Comparison of ENCODE assay signal across 10 cellular contexts in genomic region chr1:56709269-56709880, GRCh38.
DNase-seq lines count a peak whose midpoint lies in the region; ATAC-seq and TF ChIP-seq lines count a peak whose summit lies in the region.
"Had no signal": no experiment of that assay in that cellular context is flagged by ENCODE, and none has a peak within 500 bp of the region (broad histone marks: within the 10 kb centered on the region; RNA-seq: fewer than 3 reads in every experiment).

No MANE protein-coding gene starts in this region.

- no peaks in the 10 kb centered on the region for H3K4me1 Mint-ChIP-seq in CD4-positive, CD25-positive, alpha-beta regulatory T cell
- H3K4me1 Mint-ChIP-seq in nephron progenitor cell: no peaks in the 10 kb centered on the region
- no peaks in the 10 kb centered on the region for H3K4me1 Mint-ChIP-seq in activated CD4-positive, alpha-beta memory T cell treated with anti-CD3 and anti-CD28 coated beads for 36 hours (ENCODE audit: low read depth)
- H3K4me1 Mint-ChIP-seq: IgD-negative memory B cell; naive thymus-derived CD8-positive, alpha-beta T cell had no signal

- POLR2A ChIA-PET in activated CD4-positive, alpha-beta memory T cell treated with anti-CD3 and anti-CD28 coated beads for 36 hours (lab: Charles Lee): no interaction called here

- peaks cover 11% of the 10 kb centered on the region for H3K27me3 Mint-ChIP-seq in CD4-positive, CD25-positive, alpha-beta regulatory T cell
- no peaks in the 10 kb centered on the region for H3K27me3 Mint-ChIP-seq in nephron progenitor cell (ENCODE audit: low read depth, poor library complexity)
- H3K27me3 Mint-ChIP-seq in activated CD4-positive, alpha-beta memory T cell treated with anti-CD3 and anti-CD28 coated beads for 36 hours: peaks cover 13% of the 10 kb centered on the region

- peaks cover 0 to 2% (median 0%) of the 10 kb centered on the region in 7 donors for H3K9me3 Mint-ChIP-seq in CD4-positive, CD25-positive, alpha-beta regulatory T cell
- H3K9me3 Mint-ChIP-seq in nephron progenitor cell: peaks cover 6% of the 10 kb centered on the region
- no peaks in the 10 kb centered on the region for H3K9me3 Mint-ChIP-seq in activated CD4-positive, alpha-beta memory T cell treated with anti-CD3 and anti-CD28 coated beads for 36 hours
- H3K9me3 Mint-ChIP-seq: IgD-negative memory B cell; naive thymus-derived CD8-positive, alpha-beta T cell had no signal

- no peak overlapping the region for H3K4me3 Mint-ChIP-seq in CD4-positive, CD25-positive, alpha-beta regulatory T cell
- H3K4me3 Mint-ChIP-seq in nephron progenitor cell: no peak overlapping the region
- no peak overlapping the region for H3K4me3 Mint-ChIP-seq in activated CD4-positive, alpha-beta memory T cell treated with anti-CD3 and anti-CD28 coated beads for 36 hours
- H3K4me3 Mint-ChIP-seq: IgD-negative memory B cell; naive thymus-derived CD8-positive, alpha-beta T cell had no signal

- ATAC-seq in CD4-positive, CD25-positive, alpha-beta regulatory T cell (ENCODE audit: low read depth in 2 of 2): no peak
- ATAC-seq in esophagus mucosa (peak; percentile 60), HG03196 (IDR thresholded peaks at IDR 0.05; ENCODE audit: unreplicated experiment) (no peak)
- ATAC-seq: naive thymus-derived CD8-positive, alpha-beta T cell had no signal

- H3K27ac Mint-ChIP-seq in CD4-positive, CD25-positive, alpha-beta regulatory T cell: no peak overlapping the region
- no peak overlapping the region for H3K27ac Mint-ChIP-seq in nephron progenitor cell
- H3K27ac Mint-ChIP-seq in activated CD4-positive, alpha-beta memory T cell treated with anti-CD3 and anti-CD28 coated beads for 36 hours: no peak overlapping the region
- H3K27ac Mint-ChIP-seq: IgD-negative memory B cell; naive thymus-derived CD8-positive, alpha-beta T cell had no signal

- no peaks in the 10 kb centered on the region for H3K4me1 ChIP-seq in CD4-positive, CD25-positive, alpha-beta regulatory T cell (ENCODE audit: control insufficient read depth, insufficient read depth, low read length, poor library complexity, severe bottlenecking)

- H3K27ac ChIP-seq in CD4-positive, CD25-positive, alpha-beta regulatory T cell (ENCODE audit: insufficient read depth, low read length, poor library complexity, severe bottlenecking): no peak overlapping the region

- CTCF ChIA-PET in activated CD4-positive, alpha-beta memory T cell treated with anti-CD3 and anti-CD28 coated beads for 36 hours (lab: Charles Lee): interaction anchor here (0.7 to 1.7 kb wide), 7 partner anchors 13 to 1764 kb away, joined by 3 to 13 read pairs (median 3); no protein-coding TSS in a partner anchor

- H3K4me3 ChIP-seq in CD4-positive, CD25-positive, alpha-beta regulatory T cell (ENCODE audit: low read depth, low read length): no peak overlapping the region

- H3K36me3 Mint-ChIP-seq in CD4-positive, CD25-positive, alpha-beta regulatory T cell: no peaks in the 10 kb centered on the region
- peaks cover 38% of the 10 kb centered on the region for H3K36me3 Mint-ChIP-seq in nephron progenitor cell (ENCODE audit: low read depth)
- no peaks in the 10 kb centered on the region for H3K36me3 Mint-ChIP-seq in activated CD4-positive, alpha-beta memory T cell treated with anti-CD3 and anti-CD28 coated beads for 36 hours
- H3K36me3 Mint-ChIP-seq: IgD-negative memory B cell; naive thymus-derived CD8-positive, alpha-beta T cell had no signal

- H3K27me3 ChIP-seq in CD4-positive, CD25-positive, alpha-beta regulatory T cell (ENCODE audit: control insufficient read depth, insufficient read depth, low read length): peaks cover 1% of the 10 kb centered on the region

- peak in 2 of 3 donors; percentile 4 to 49 for DNase-seq in CD4-positive, CD25-positive, alpha-beta regulatory T cell
- peak; percentile 3 for DNase-seq in GM19240 (ENCODE audit: insufficient read length, low spot score)
- DNase-seq in LHCN-M2 (ENCODE audit: low read depth): peak; percentile 51
- peak; percentile 56 for DNase-seq in RPMI7951 (ENCODE audit: low read depth)
- peak; percentile 17 for DNase-seq in nephron progenitor cell
- no peak for DNase-seq in activated CD4-positive, alpha-beta memory T cell treated with anti-CD3 and anti-CD28 coated beads for 36 hours

- H3K9me3 ChIP-seq in CD4-positive, CD25-positive, alpha-beta regulatory T cell (ENCODE audit: control insufficient read depth in 2 of 2, low read length in 2 of 2): no peaks in the 10 kb centered on the region

- intact Hi-C loops in activated CD4-positive, alpha-beta memory T cell treated with anti-CD3 and anti-CD28 coated beads for 36 hours (cut with micrococcal nuclease): loop anchor here (10.0 kb wide), 1 partner anchor 1425 kb away; no protein-coding TSS in a partner anchor

- no peaks in the 10 kb centered on the region for H3K36me3 ChIP-seq in CD4-positive, CD25-positive, alpha-beta regulatory T cell (ENCODE audit: control insufficient read depth, insufficient read depth, low read length)

- TF ChIP-seq CTCF in nephron progenitor cell (IDR thresholded peaks at IDR 0.05): peak; percentile 64
